In genomic region chr19:48250290-48251025, GRCh38 we compare ENCODE assay signal across 10 cellular contexts. TPM values are rescaled to one million over a fixed set of nuclear protein-coding genes. Genes with fewer than 3 reads are reported as not detected.
DNase-seq lines count a peak whose midpoint lies in the region; ATAC-seq, FAIRE-seq and TF ChIP-seq lines count a peak whose summit lies in the region.
"Had no signal": no experiment of that assay in that cellular context is flagged by ENCODE, and none has a peak within 500 bp of the region (broad histone marks: within the 10 kb centered on the region; RNA-seq: fewer than 3 reads in every experiment).

No MANE protein-coding gene starts in this region.

- in situ Hi-C loops in K562 (cut with MboI), result loop anchor here (25.0 kb wide), 1 partner anchor 1862 kb away; no protein-coding TSS in a partner anchor

- no peak for TF ChIP-seq EP300 in K562 (IDR thresholded peaks at IDR 0.05; ENCODE audit: low read length)

- POLR2A ChIA-PET in CD4-positive, alpha-beta T cell (lab: Charles Lee), result interaction anchor here (0.7 to 2.4 kb wide), 14 partner anchors 8 to 140 kb away, joined by 3 to 31 read pairs (median 4); partner anchors contain the start of genes EMP3, PLA2G4C, SYNGR4 and TMEM143
- POLR2A ChIA-PET in K562 (lab: Yijun Ruan, JAX), result no interaction called here

- no peaks in the 10 kb centered on the region for H3K9me1 ChIP-seq in K562 (ENCODE audit: control insufficient read depth, insufficient read depth, low read length)

- H3K4me3 ChIP-seq in K562, result no peak overlapping the region

- H3K27ac ChIP-seq in CD4-positive, alpha-beta T cell (ENCODE audit: low read depth, low read length), result peak overlapping the region; percentile 94
- peak overlapping the region; percentile 23; the same call in 1 of the 3 replicates for H3K27ac ChIP-seq in K562 (ENCODE audit: extremely low read depth, low read depth, low read length)
- H3K27ac ChIP-seq: KMS-11 had no signal

- no peak for DNase-seq in CD4-positive, alpha-beta T cell
- DNase-seq in K562 (ENCODE audit: extremely low read depth in 1 of 4, low spot score in 3 of 4) (no peak), nephron progenitor cell (no peak), COLO829 (ENCODE audit: low spot score) (no peak), mucosa of gallbladder (ENCODE audit: low spot score) (no peak), NCI-H774 (lab: John Stamatoyannopoulos, UW) (no peak)
- DNase-seq: activated effector memory CD4-positive, alpha-beta T cell treated with Interleukin-2 at 50 U/mL for 16 hours; NCI-H2081 treated with DMSO at 0.1 percent for 48 hours had no signal

- no peak for ATAC-seq in CD4-positive, alpha-beta T cell (ENCODE audit: poor library complexity)
- ATAC-seq in K562, result no peak

- no peak for TF ChIP-seq CTCF in CD4-positive, alpha-beta T cell (IDR thresholded peaks at IDR 0.05)
- TF ChIP-seq CTCF in K562 (IDR thresholded peaks at IDR 0.05 in 2 of 3, conservative IDR thresholded peaks at IDR 0.05 in 1 of 3; ENCODE audit: insufficient read depth in 2 of 3, low read depth in 1 of 3, low read length in 3 of 3), result no peak
- TF ChIP-seq CTCF in nephron progenitor cell (IDR thresholded peaks at IDR 0.05), result no peak

- H2AFZ ChIP-seq in K562 (ENCODE audit: low read depth, low read length), result no peak overlapping the region

- no peak for FAIRE-seq in K562 (lab: Jason Lieb, UNC)

- peak overlapping the region; percentile 99 for H3K27ac Mint-ChIP-seq in CD4-positive, alpha-beta T cell
- peak overlapping the region in 2 of 3 donors; percentile 77 to 99 for H3K27ac Mint-ChIP-seq in IgD-negative memory B cell
- peak overlapping the region; percentile 6 for H3K27ac Mint-ChIP-seq in nephron progenitor cell

- CTCF ChIA-PET in CD4-positive, alpha-beta T cell (lab: Charles Lee), result interaction anchor here (1.3 to 2.6 kb wide), 2 partner anchors 9 to 83 kb away, joined by 7 to 21 read pairs; no protein-coding TSS in a partner anchor
- CTCF ChIA-PET in K562 (lab: Yijun Ruan, JAX; ENCODE audit: low intra/inter-chr PET ratio), result interaction anchor here (0.6 kb wide), 1 partner anchor 193 kb away, joined by 3 read pairs; no protein-coding TSS in a partner anchor

- WGBS in K562 (ENCODE audit: insufficient coverage, low coverage, missing lambda C conversion rate), result 58% methylated on average over 2 of the region's 2 CpGs

- peaks cover 18 to 31% of the 10 kb centered on the region in 2 experiments; a peak in 4 of 5 replicates for H3K4me1 ChIP-seq in K562 (replicated peaks in 1 of 2; ENCODE audit: control insufficient read depth in 2 of 2, insufficient read depth in 2 of 2, low read length in 2 of 2)

- no peak overlapping the region for H3K9ac ChIP-seq in K562 (ENCODE audit: insufficient read depth in 1 of 2, low read depth in 2 of 2, low read length in 2 of 2)
- H3K9ac ChIP-seq: KMS-11 had no signal

- peaks cover 49% of the 10 kb centered on the region for H3K36me3 Mint-ChIP-seq in CD4-positive, alpha-beta T cell (ENCODE audit: low read depth)
- H3K36me3 Mint-ChIP-seq in IgD-negative memory B cell (no peaks in the 10 kb centered on the region), nephron progenitor cell (ENCODE audit: low read depth) (peaks cover 80% of the 10 kb centered on the region)

- no TSS peak for BruUV-seq in K562 (replicated peaks; lab: Mats Ljungman, UMichigan)

- no peaks in the 10 kb centered on the region for H3K9me3 Mint-ChIP-seq in CD4-positive, alpha-beta T cell
- H3K9me3 Mint-ChIP-seq in IgD-negative memory B cell (no peaks in the 10 kb centered on the region), nephron progenitor cell (peaks cover 22% of the 10 kb centered on the region)

- H3K9me3 ChIP-seq in CD4-positive, alpha-beta T cell (ENCODE audit: control insufficient read depth, low read length), result no peaks in the 10 kb centered on the region
- H3K9me3 ChIP-seq in K562 (replicated peaks; ENCODE audit: control insufficient read depth, insufficient read depth, low read depth, low read length), result no peaks in the 10 kb centered on the region

- H4K20me1 ChIP-seq in K562 (replicated peaks; ENCODE audit: control insufficient read depth, insufficient read depth, low read length), result no peaks in the 10 kb centered on the region

- TF ChIP-seq POLR2A in K562 (conservative IDR thresholded peaks at IDR 0.05), result no peak

- TF ChIP-seq RAD21 in K562 (CRISPR knock-in tag; conservative IDR thresholded peaks at IDR 0.05 in 1 of 2, IDR thresholded peaks at IDR 0.05 in 1 of 2), result no peak

- H3K79me2 ChIP-seq in K562 (ENCODE audit: control insufficient read depth, insufficient read depth, low read length), result peaks cover 27% of the 10 kb centered on the region

- H3K36me3 ChIP-seq in K562 (ENCODE audit: control insufficient read depth, insufficient read depth, low read length), result peaks cover 21% of the 10 kb centered on the region; the same call in 2 of the 3 replicates

- H3K4me3 Mint-ChIP-seq in CD4-positive, alpha-beta T cell, result peak overlapping the region; percentile 78
- H3K4me3 Mint-ChIP-seq in IgD-negative memory B cell (peak overlapping the region; percentile 25 to 99 (median 61)), nephron progenitor cell (no peak overlapping the region)

- intact Hi-C loops in CD4-positive, alpha-beta T cell (cut with DNase I, micrococcal nuclease), result loop anchor here (5.0 to 10.0 kb wide), 2 partner anchors 48 to 1414 kb away; partner anchors contain the start of genes BCL2L12 (in 1 of the 2) and IRF3 (in 1 of the 2)
- intact Hi-C loops in K562 (cut with micrococcal nuclease), result no loop called here

- H3K27me3 Mint-ChIP-seq in CD4-positive, alpha-beta T cell, result no peaks in the 10 kb centered on the region
- no peaks in the 10 kb centered on the region for H3K27me3 Mint-ChIP-seq in IgD-negative memory B cell
- H3K27me3 Mint-ChIP-seq in nephron progenitor cell (ENCODE audit: low read depth, poor library complexity), result no peaks in the 10 kb centered on the region

- no peak overlapping the region for H3K4me2 ChIP-seq in K562 (ENCODE audit: insufficient read depth, low read length)
- H3K4me2 ChIP-seq: KMS-11 had no signal

- H3K4me1 Mint-ChIP-seq in CD4-positive, alpha-beta T cell (ENCODE audit: low read depth), result peaks cover 84% of the 10 kb centered on the region
- peaks cover 46 to 62% (median 57%) of the 10 kb centered on the region in 3 donors for H3K4me1 Mint-ChIP-seq in IgD-negative memory B cell
- peaks cover 46% of the 10 kb centered on the region for H3K4me1 Mint-ChIP-seq in nephron progenitor cell

- no peaks in the 10 kb centered on the region for H3K27me3 ChIP-seq in CD4-positive, alpha-beta T cell (ENCODE audit: control insufficient read depth, insufficient read depth, low read length)
- H3K27me3 ChIP-seq in K562 (ENCODE audit: control insufficient read depth in 2 of 2, insufficient read depth in 2 of 2, low read length in 2 of 2), result no peaks in the 10 kb centered on the region

TF ChIP-seq in K562, 482 proteins besides CTCF, POLR2A, EP300 and RAD21 (continues in another document):
- peak; percentile 64; the same call in 1 of the 2 replicates for TF ChIP-seq MEF2D (tag; conservative IDR thresholded peaks at IDR 0.05; ENCODE audit: low read depth)

RNA-seq across cellular contexts. Expression of gene CARD8, which starts 5.3 kb away (rescaled TPM):
- total RNA-seq in CD4-positive, alpha-beta T cell, result 10 to 100 TPM; 71.1 to 73.1 TPM
- polyA plus RNA-seq in IgD-negative memory B cell (85.7 TPM), K562 (2011; rRNA removed) (16.0 and 20.8 TPM in 2 replicates), K562 (2014; fragmentation: Illumina TruSeq; extraction: Trizol) (18.3 and 25.5 TPM in 2 replicates), K562 (2014; fragmentation: Nextera tagmentation; extraction: Ambion mirVana) (10 to 100 TPM; 17.4 to 18.3 TPM), K562 (2014; rRNA removed) (20.6 and 23.1 TPM in 2 replicates)
- total RNA-seq in K562 (2011; cell fraction: chromatin; rRNA removed; ENCODE audit: low replicate concordance), result 58.7 and 125 TPM in 2 replicates
- 30.7 and 35.2 TPM in 2 replicates for total RNA-seq in K562 (2011; cell fraction: nucleolus; rRNA removed)
- total RNA-seq in K562 (2011; cell fraction: nucleoplasm; rRNA removed), result 52.3 and 75.5 TPM in 2 replicates
- total RNA-seq in K562 (2014; rRNA removed) (9.9 and 11.5 TPM in 2 replicates), K562 (2014; rRNA removed; fragmentation: Illumina TruSeq; extraction: Trizol) (25.2 and 26.4 TPM in 2 replicates), K562 (2015; rRNA removed; fragmentation: Illumina TruSeq; extraction: Trizol) (22.0 and 23.8 TPM in 2 replicates), K562 (2021) (16.0 and 18.6 TPM in 2 replicates), mucosa of gallbladder (38.6 TPM)
- 8.3 and 10.2 TPM in 2 replicates for polyA plus RNA-seq in K562 (2011; cell fraction: cytosol; rRNA removed)
- 61.8 and 88.2 TPM in 2 replicates for polyA plus RNA-seq in K562 (2011; cell fraction: nucleus; rRNA removed)
- polyA plus RNA-seq in K562 (2012), result 16.8 and 17.4 TPM in 2 replicates
- 22.6 and 27.3 TPM in 2 replicates for polyA minus RNA-seq in K562 (2011; rRNA and poly(A)+ RNA removed)
- 6.9 and 7.1 TPM in 2 replicates for polyA minus RNA-seq in K562 (2011; cell fraction: cytosol; rRNA and poly(A)+ RNA removed)
- polyA minus RNA-seq in K562 (2011; cell fraction: nucleus; rRNA and poly(A)+ RNA removed), result 27.2 and 38.7 TPM in 2 replicates

RNA-seq across cellular contexts. Expression of gene ZNF114, which starts 19.4 kb away (rescaled TPM):
- total RNA-seq in CD4-positive, alpha-beta T cell, result not detected
- polyA plus RNA-seq in IgD-negative memory B cell (0.30 TPM), K562 (2011; rRNA removed) (not detected in 2 replicates), K562 (2014; fragmentation: Illumina TruSeq; extraction: Trizol) (not detected in 2 replicates), K562 (2014; fragmentation: Nextera tagmentation; extraction: Ambion mirVana) (not detected), K562 (2014; rRNA removed) (not detected in 2 replicates)
- not detected in 2 replicates for total RNA-seq in K562 (2011; cell fraction: chromatin; rRNA removed; ENCODE audit: low replicate concordance)
- total RNA-seq in K562 (2011; cell fraction: nucleolus; rRNA removed), result not detected in 2 replicates
- not detected in 2 replicates for total RNA-seq in K562 (2011; cell fraction: nucleoplasm; rRNA removed)
- total RNA-seq in K562 (2014; rRNA removed) (not detected in 2 replicates), K562 (2014; rRNA removed; fragmentation: Illumina TruSeq; extraction: Trizol) (not detected in 2 replicates), K562 (2015; rRNA removed; fragmentation: Illumina TruSeq; extraction: Trizol) (not detected in 2 replicates), K562 (2021) (not detected in 2 replicates), mucosa of gallbladder (0.43 TPM)
- not detected in 2 replicates for polyA plus RNA-seq in K562 (2011; cell fraction: cytosol; rRNA removed)
- polyA plus RNA-seq in K562 (2011; cell fraction: nucleus; rRNA removed), result not detected in 2 replicates
- not detected in 2 replicates for polyA plus RNA-seq in K562 (2012)
- polyA minus RNA-seq in K562 (2011; rRNA and poly(A)+ RNA removed), result not detected in 2 replicates
- polyA minus RNA-seq in K562 (2011; cell fraction: cytosol; rRNA and poly(A)+ RNA removed), result not detected in 2 replicates
- polyA minus RNA-seq in K562 (2011; cell fraction: nucleus; rRNA and poly(A)+ RNA removed), result not detected in 2 replicates

Comparison
In these comparisons a context has a peak if more than half of its experiments do, and no peak if none do; other contexts are left out.
1. H3K27ac Mint-ChIP-seq: peak in every context shown above with its lines; median percentile 99 in CD4-positive, alpha-beta T cell; 88 in IgD-negative memory B cell; 6 in nephron progenitor cell.